ENCODE assay signal across 18 cellular contexts in genomic region chr4:177236889-177237288, GRCh38.
DNase-seq lines count a peak whose midpoint lies in the region; ATAC-seq, FAIRE-seq and TF ChIP-seq lines count a peak whose summit lies in the region.
"Had no signal": no experiment of that assay in that cellular context is flagged by ENCODE, and none has a peak within 500 bp of the region (broad histone marks: within the 10 kb centered on the region; RNA-seq: fewer than 3 reads in every experiment).

No MANE protein-coding gene starts in this region.

- H3K9me2 ChIP-seq in Loucy (replicated peaks; ENCODE audit: low read depth, low read length), result no peaks in the 10 kb centered on the region

- H3K79me2 ChIP-seq in DND-41 (ENCODE audit: insufficient read depth, low read length) (peaks cover 21% of the 10 kb centered on the region), Loucy (ENCODE audit: insufficient read depth, low read length) (no peaks in the 10 kb centered on the region), K562 (ENCODE audit: control insufficient read depth, insufficient read depth, low read length) (no peaks in the 10 kb centered on the region)

- H3K27me3 Mint-ChIP-seq in nephron progenitor cell (ENCODE audit: low read depth, poor library complexity) (peaks cover 1% of the 10 kb centered on the region), natural killer cell (ENCODE audit: low read depth in 2 of 2) (peaks cover 0 to under 1% of the 10 kb centered on the region in 2 donors)
- H3K27me3 Mint-ChIP-seq: CD4-positive, alpha-beta T cell had no signal

- POLR2A ChIA-PET in K562 (lab: Yijun Ruan, JAX), result no interaction called here

- TF ChIP-seq CTCF in DND-41 (IDR thresholded peaks at IDR 0.05; ENCODE audit: borderline replicate concordance, extremely low read depth, low read length, poor library complexity, severe bottlenecking), result no peak
- no peak for TF ChIP-seq CTCF in Loucy (conservative IDR thresholded peaks at IDR 0.05; ENCODE audit: low read length)
- no peak for TF ChIP-seq CTCF in K562 (IDR thresholded peaks at IDR 0.05 in 2 of 3, conservative IDR thresholded peaks at IDR 0.05 in 1 of 3; ENCODE audit: insufficient read depth in 2 of 3, low read depth in 1 of 3, low read length in 3 of 3)
- TF ChIP-seq CTCF in nephron progenitor cell (IDR thresholded peaks at IDR 0.05), result no peak
- TF ChIP-seq CTCF in natural killer cell (IDR thresholded peaks at IDR 0.05), result no peak

- no peak for TF ChIP-seq EP300 in K562 (IDR thresholded peaks at IDR 0.05; ENCODE audit: low read length)

- no peak for TF ChIP-seq POLR2A in K562 (conservative IDR thresholded peaks at IDR 0.05)

- H3K4me3 ChIP-seq in DND-41 (ENCODE audit: low read depth in 1 of 2, low read length in 2 of 2) (peak overlapping the region in 1 of 2 experiments; percentile 4; a peak in 1 of 4 replicates), Loucy (ENCODE audit: low read length, poor library complexity, severe bottlenecking) (no peak overlapping the region), K562 (no peak overlapping the region)
- H3K4me3 ChIP-seq: A549, HAP-1 had no signal

- no peaks in the 10 kb centered on the region for H3K27me3 ChIP-seq in DND-41 (ENCODE audit: insufficient read depth, low read length, poor library complexity)
- no peaks in the 10 kb centered on the region for H3K27me3 ChIP-seq in Loucy (ENCODE audit: insufficient read depth, low read length, poor library complexity, severe bottlenecking)
- no peaks in the 10 kb centered on the region for H3K27me3 ChIP-seq in K562 (ENCODE audit: control insufficient read depth in 2 of 2, insufficient read depth in 2 of 2, low read length in 2 of 2)

- H3K27ac Mint-ChIP-seq in nephron progenitor cell, result peak overlapping the region; percentile 45
- H3K27ac Mint-ChIP-seq in natural killer cell, result no peak overlapping the region
- H3K27ac Mint-ChIP-seq: CD4-positive, alpha-beta T cell had no signal

- TF ChIP-seq RAD21 in K562 (CRISPR knock-in tag; conservative IDR thresholded peaks at IDR 0.05 in 1 of 2, IDR thresholded peaks at IDR 0.05 in 1 of 2), result no peak

- H3K9me1 ChIP-seq in K562 (ENCODE audit: control insufficient read depth, insufficient read depth, low read length), result no peaks in the 10 kb centered on the region

- 3% methylated on average over 4 of the region's 4 CpGs for WGBS in K562 (ENCODE audit: insufficient coverage, low coverage, missing lambda C conversion rate)

- FAIRE-seq in K562 (lab: Jason Lieb, UNC), result no peak
- FAIRE-seq: A549, GM19239 had no signal

- H3K36me3 ChIP-seq in DND-41 (ENCODE audit: insufficient read depth, low read length) (no peaks in the 10 kb centered on the region), Loucy (ENCODE audit: insufficient read depth, low read length) (no peaks in the 10 kb centered on the region), K562 (ENCODE audit: control insufficient read depth, insufficient read depth, low read length) (no peaks in the 10 kb centered on the region)
- H3K36me3 ChIP-seq: HAP-1 had no signal

- BruUV-seq in K562 (replicated peaks; lab: Mats Ljungman, UMichigan), result no TSS peak

- peak; percentile 93 for ATAC-seq in DND-41 (ENCODE audit: insufficient read depth, low read depth)
- ATAC-seq in K562, result no peak
- ATAC-seq in GM18873 (IDR thresholded peaks at IDR 0.05; ENCODE audit: low FRiP score, unreplicated experiment), result no peak
- no peak for ATAC-seq in GM18498 (IDR thresholded peaks at IDR 0.05; ENCODE audit: unreplicated experiment)
- ATAC-seq in natural killer cell, result no peak
- ATAC-seq: A549 had no signal

- H3K4me2 ChIP-seq in DND-41 (ENCODE audit: insufficient read depth, low read length) (peak overlapping the region; percentile 38), Loucy (ENCODE audit: low read depth, low read length, poor library complexity, severe bottlenecking) (no peak overlapping the region), K562 (ENCODE audit: insufficient read depth, low read length) (no peak overlapping the region)
- H3K4me2 ChIP-seq: A549 had no signal

- H4K20me1 ChIP-seq in DND-41 (ENCODE audit: insufficient read depth, low read length) (no peaks in the 10 kb centered on the region), Loucy (ENCODE audit: insufficient read depth, low read length, poor library complexity, severe bottlenecking) (no peaks in the 10 kb centered on the region), K562 (replicated peaks; ENCODE audit: control insufficient read depth, insufficient read depth, low read length) (no peaks in the 10 kb centered on the region)

- H3K27ac ChIP-seq in DND-41 (ENCODE audit: low read length) (peak overlapping the region; percentile 85), K562 (ENCODE audit: extremely low read depth, low read depth, low read length) (no peak overlapping the region)
- H3K27ac ChIP-seq: 22Rv1, A549, C4-2B had no signal

- H2AFZ ChIP-seq in DND-41 (ENCODE audit: low read depth, low read length) (peak overlapping the region; percentile 48), Loucy (ENCODE audit: low read length) (peak overlapping the region; percentile 9; the same call in 1 of the 2 replicates), K562 (ENCODE audit: low read depth, low read length) (no peak overlapping the region)

- H3K9me3 Mint-ChIP-seq in nephron progenitor cell (no peaks in the 10 kb centered on the region), natural killer cell (no peaks in the 10 kb centered on the region)
- H3K9me3 Mint-ChIP-seq: CD4-positive, alpha-beta T cell had no signal

- H3K9me3 ChIP-seq in DND-41 (ENCODE audit: insufficient read depth, low read length, severe bottlenecking) (no peaks in the 10 kb centered on the region), Loucy (ENCODE audit: insufficient read depth, low read depth, low read length) (no peaks in the 10 kb centered on the region), K562 (replicated peaks; ENCODE audit: control insufficient read depth, insufficient read depth, low read depth, low read length) (no peaks in the 10 kb centered on the region)
- H3K9me3 ChIP-seq: A549, Caco-2, HAP-1 had no signal

- H3K4me1 Mint-ChIP-seq in nephron progenitor cell (no peaks in the 10 kb centered on the region), natural killer cell (no peaks in the 10 kb centered on the region)

- H3K4me1 ChIP-seq in DND-41 (ENCODE audit: insufficient read depth, low read length), result peaks cover 79% of the 10 kb centered on the region
- H3K4me1 ChIP-seq in Loucy (ENCODE audit: insufficient read depth, low read length, poor library complexity, severe bottlenecking), result no peaks in the 10 kb centered on the region
- H3K4me1 ChIP-seq in K562 (replicated peaks in 1 of 2; ENCODE audit: control insufficient read depth in 2 of 2, insufficient read depth in 2 of 2, low read length in 2 of 2), result no peaks in the 10 kb centered on the region
- H3K4me1 ChIP-seq: A549, Caco-2 had no signal

- H3K9ac ChIP-seq in DND-41 (ENCODE audit: low read depth, low read length) (peak overlapping the region; percentile 40), Loucy (ENCODE audit: low read depth, low read length, poor library complexity, severe bottlenecking) (no peak overlapping the region), K562 (ENCODE audit: insufficient read depth in 1 of 2, low read depth in 2 of 2, low read length in 2 of 2) (no peak overlapping the region)

- DNase-seq in DND-41 (peak; percentile 85), K562 (ENCODE audit: extremely low read depth in 1 of 4, low spot score in 3 of 4) (no peak), nephron progenitor cell (no peak), natural killer cell (no peak)
- DNase-seq: AML-193; Caco-2; CD4-positive, alpha-beta T cell; DMS153; DMS79; GF-D8 had no signal

- intact Hi-C loops in K562 (cut with micrococcal nuclease) (no loop called here), natural killer cell (cut with micrococcal nuclease) (no loop called here)

- H3K36me3 Mint-ChIP-seq in nephron progenitor cell (ENCODE audit: low read depth), result no peaks in the 10 kb centered on the region
- H3K36me3 Mint-ChIP-seq in natural killer cell, result no peaks in the 10 kb centered on the region

- H3F3A ChIP-seq in Loucy (ENCODE audit: low read depth), result no peaks in the 10 kb centered on the region

- H3K4me3 Mint-ChIP-seq in nephron progenitor cell (no peak overlapping the region), natural killer cell (no peak overlapping the region)
- H3K4me3 Mint-ChIP-seq: CD4-positive, alpha-beta T cell had no signal

- in situ Hi-C loops in K562 (cut with MboI), result no loop called here

- CTCF ChIA-PET in K562 (lab: Yijun Ruan, JAX; ENCODE audit: low intra/inter-chr PET ratio), result no interaction called here

TF ChIP-seq in K562, 482 proteins besides CTCF, POLR2A, EP300 and RAD21:
- TF ChIP-seq CBFA2T3 (IDR thresholded peaks at IDR 0.05) (peak; percentile 12; the same call in 1 of the 2 replicates), SMARCE1 (IDR thresholded peaks at IDR 0.05) (no peak)
